ENCODE assay signal across 9 cellular contexts in genomic region chr2:20509766-20510490, GRCh38.
DNase-seq lines count a peak whose midpoint lies in the region; ATAC-seq, FAIRE-seq and TF ChIP-seq lines count a peak whose summit lies in the region.
"Had no signal": no experiment of that assay in that cellular context is flagged by ENCODE, and none has a peak within 500 bp of the region (broad histone marks: within the 10 kb centered on the region; RNA-seq: fewer than 3 reads in every experiment).

No MANE protein-coding gene starts in this region.

- no peaks in the 10 kb centered on the region for H3K9me3 ChIP-seq in HepG2 (ENCODE audit: low read length)
- H3K9me3 ChIP-seq in right lobe of liver: no peaks in the 10 kb centered on the region
- H3K9me3 ChIP-seq in OCI-LY3 (ENCODE audit: insufficient read depth, low read length): no peaks in the 10 kb centered on the region
- H3K9me3 ChIP-seq in uterus: no peaks in the 10 kb centered on the region

- peaks cover 12% of the 10 kb centered on the region for H3K27me3 Mint-ChIP-seq in endothelial cell (ENCODE audit: unreplicated experiment)

- H3K36me3 ChIP-seq in HepG2 (replicated peaks in 1 of 2; ENCODE audit: control insufficient read depth in 1 of 2, insufficient read depth in 2 of 2, low read length in 2 of 2) (no peaks in the 10 kb centered on the region), right lobe of liver (no peaks in the 10 kb centered on the region), OCI-LY3 (replicated peaks; ENCODE audit: low read depth, low read length) (no peaks in the 10 kb centered on the region), uterus (no peaks in the 10 kb centered on the region)

- TF ChIP-seq POLR2A in HepG2 (IDR thresholded peaks at IDR 0.05; ENCODE audit: insufficient read depth in 1 of 2, low read depth in 2 of 2, low read length in 2 of 2) (0 out of 4 replicates have a peak, but pooled peaks of 1 of the 2 experiments have one; percentile 43), right lobe of liver (IDR thresholded peaks at IDR 0.05) (no peak), uterus (IDR thresholded peaks at IDR 0.05) (no peak)

- FAIRE-seq in HepG2 (lab: Jason Lieb, UNC): peak; percentile 80

- H4K20me1 ChIP-seq in HepG2 (ENCODE audit: insufficient read depth, low read length) (no peaks in the 10 kb centered on the region), OCI-LY3 (ENCODE audit: insufficient read depth, low read length) (no peaks in the 10 kb centered on the region)

- H3K79me2 ChIP-seq in HepG2 (ENCODE audit: insufficient read depth, low read length) (no peaks in the 10 kb centered on the region), OCI-LY3 (ENCODE audit: low read length) (no peaks in the 10 kb centered on the region)

- no peak for TF ChIP-seq RAD21 in HepG2 (CRISPR knock-in tag; IDR thresholded peaks at IDR 0.05)

- peaks cover 72% of the 10 kb centered on the region for H3K4me1 ChIP-seq in HepG2 (ENCODE audit: insufficient read depth, low read length)
- H3K4me1 ChIP-seq in right lobe of liver: no peaks in the 10 kb centered on the region
- H3K4me1 ChIP-seq in OCI-LY3 (ENCODE audit: low read length): peaks cover 14% of the 10 kb centered on the region
- H3K4me1 ChIP-seq in uterus: no peaks in the 10 kb centered on the region

- ATAC-seq in HepG2 (peak; percentile 88), right lobe of liver (no peak), HG02759 (IDR thresholded peaks at IDR 0.05; ENCODE audit: unreplicated experiment) (no peak)

- peak overlapping the region; percentile 68 for H3K4me2 ChIP-seq in HepG2 (ENCODE audit: low read depth, low read length)
- H3K4me2 ChIP-seq in OCI-LY3 (ENCODE audit: low read length): peak overlapping the region; percentile 46

- H3K4me1 Mint-ChIP-seq in endothelial cell (ENCODE audit: unreplicated experiment): peaks cover 3% of the 10 kb centered on the region

- TF ChIP-seq CTCF in HepG2 (CRISPR knock-in tag; IDR thresholded peaks at IDR 0.05): no peak
- no peak for TF ChIP-seq CTCF in right lobe of liver (IDR thresholded peaks at IDR 0.05)
- no peak for TF ChIP-seq CTCF in OCI-LY3 (IDR thresholded peaks at IDR 0.05; ENCODE audit: low read depth, low read length)
- TF ChIP-seq CTCF in uterus (IDR thresholded peaks at IDR 0.05): no peak
- no peak for TF ChIP-seq CTCF in endothelial cell (IDR thresholded peaks at IDR 0.05; ENCODE audit: unreplicated experiment)

- intact Hi-C loops in HepG2 (cut with micrococcal nuclease; ENCODE audit: unreplicated experiment) (no loop called here), right lobe of liver (cut with DNase I) (loop anchor here in 1 of 2 donors (10.0 kb wide), 1 partner anchor 45 kb away; no protein-coding TSS in a partner anchor), head of caudate nucleus (cut with DNase I) (loop anchor here (10.0 kb wide), 1 partner anchor 125 kb away; no protein-coding TSS in a partner anchor), uterus (cut with DNase I; ENCODE audit: low total_unique reads) (no loop called here)

- H3K9me3 Mint-ChIP-seq in endothelial cell (ENCODE audit: unreplicated experiment): no peaks in the 10 kb centered on the region

- H3K4me3 Mint-ChIP-seq in endothelial cell (ENCODE audit: unreplicated experiment): no peak overlapping the region

- no TSS peak for BruUV-seq in HepG2 (replicated peaks; lab: Mats Ljungman, UMichigan)

- CTCF ChIA-PET in HepG2 (lab: Yijun Ruan, JAX; ENCODE audit: low intra/inter-chr PET ratio, low total read pairs): no interaction called here

- H3K9ac ChIP-seq in HepG2 (ENCODE audit: insufficient read depth, low read depth, low read length) (peak overlapping the region; percentile 20), OCI-LY3 (ENCODE audit: low read length) (no peak overlapping the region; the same call in 1 of the 2 replicates)

- POLR2A ChIA-PET in HepG2 (lab: Yijun Ruan, JAX): interaction anchor here (0.6 to 7.9 kb wide), 21 partner anchors 10 to 142 kb away, joined by 3 to 74 read pairs (median 9); partner anchors contain the start of gene RHOB

- H3K36me3 Mint-ChIP-seq in endothelial cell (ENCODE audit: low read depth, unreplicated experiment): peaks cover 3% of the 10 kb centered on the region

- no peaks in the 10 kb centered on the region for H3K27me3 ChIP-seq in HepG2 (ENCODE audit: control insufficient read depth in 1 of 2, insufficient read depth in 2 of 2, low read length in 2 of 2)
- H3K27me3 ChIP-seq in right lobe of liver: no peaks in the 10 kb centered on the region
- H3K27me3 ChIP-seq in OCI-LY3 (ENCODE audit: low read depth, low read length): peaks cover 18% of the 10 kb centered on the region
- no peaks in the 10 kb centered on the region for H3K27me3 ChIP-seq in uterus

- H3K27ac Mint-ChIP-seq in endothelial cell (ENCODE audit: unreplicated experiment): no peak overlapping the region

- H3K27ac ChIP-seq in HepG2 (ENCODE audit: extremely low read length, insufficient read depth, low read length): peak overlapping the region; percentile 2
- H3K27ac ChIP-seq in right lobe of liver: no peak overlapping the region
- H3K27ac ChIP-seq in OCI-LY3 (ENCODE audit: low read length): no peak overlapping the region
- no peak overlapping the region for H3K27ac ChIP-seq in uterus

- in situ Hi-C loops in HepG2 (cut with HindIII; ENCODE audit: extremely low pct_ligation_motif_present, low pct_unique_long_range_greater_than_20kb): no loop called here

- 15% methylated on average over 15 of the region's 15 CpGs for WGBS in HepG2 (ENCODE audit: low lambda C conversion rate)
- WGBS in right lobe of liver (ENCODE audit: insufficient coverage, low coverage, low lambda C conversion rate, missing lambda C conversion rate): 82% methylated on average over 13 of the region's 15 CpGs

- H3K4me3 ChIP-seq in HepG2 (replicated peaks in 1 of 3; ENCODE audit: insufficient read depth in 1 of 3, low read depth in 2 of 3, low read length in 3 of 3) (peak overlapping the region in 2 of 3 experiments; percentile 1 to 45; a peak in 3 of 6 replicates), right lobe of liver (no peak overlapping the region), OCI-LY3 (ENCODE audit: low read length) (peak overlapping the region; percentile 37), uterus (no peak overlapping the region)

- peak; percentile 76 for DNase-seq in HepG2 (ENCODE audit: low spot score)
- no peak for DNase-seq in right lobe of liver
- DNase-seq in head of caudate nucleus: peak in 40 of 42 donors; percentile 37 to 93 (median 75)
- DNase-seq in uterus: peak; percentile 69 to 73
- DNase-seq in endothelial cell (ENCODE audit: low spot score): no peak
- DNase-seq in dedifferentiated amniotic fluid mesenchymal stem cell (ENCODE audit: extremely low spot score): no peak
- DNase-seq: DND-41 had no signal

- no peak for TF ChIP-seq EP300 in HepG2 (IDR thresholded peaks at IDR 0.05; ENCODE audit: low read depth in 2 of 2, low read length in 2 of 2)
- TF ChIP-seq EP300 in HepG2 (CRISPR knock-in tag; IDR thresholded peaks at IDR 0.05; ENCODE audit: borderline replicate concordance): no peak

- H2AFZ ChIP-seq in HepG2 (ENCODE audit: low read length) (peak overlapping the region; percentile 24), OCI-LY3 (ENCODE audit: low read depth, low read length) (no peak overlapping the region)

TF ChIP-seq in HepG2, 621 proteins besides CTCF, POLR2A, EP300 and RAD21 (continues in another document):
- 0 out of 2 replicates have a peak, but pooled peaks have one; percentile 17 for TF ChIP-seq ZKSCAN8 (CRISPR knock-in tag; IDR thresholded peaks at IDR 0.05; ENCODE audit: borderline replicate concordance)
- 0 out of 2 replicates have a peak, but pooled peaks have one; percentile 17 for TF ChIP-seq SALL1 (CRISPR knock-in tag; IDR thresholded peaks at IDR 0.05)
- peak; percentile 31; the same call in 1 of the 2 replicates for TF ChIP-seq CEBPG (CRISPR knock-in tag; IDR thresholded peaks at IDR 0.05)
- TF ChIP-seq MEIS1 (CRISPR knock-in tag; IDR thresholded peaks at IDR 0.05; ENCODE audit: borderline replicate concordance): peak; percentile 38; the same call in 1 of the 2 replicates
- TF ChIP-seq FOSL2 (CRISPR knock-in tag; IDR thresholded peaks at IDR 0.05): peak; percentile 22; the same call in 1 of the 2 replicates
- peak; percentile 37; the same call in 1 of the 2 replicates for TF ChIP-seq PATZ1 (CRISPR knock-in tag; IDR thresholded peaks at IDR 0.05)
- TF ChIP-seq RARA (CRISPR knock-in tag; IDR thresholded peaks at IDR 0.05): no peak
- peak; percentile 46 for TF ChIP-seq SAP130 (CRISPR knock-in tag; IDR thresholded peaks at IDR 0.05; ENCODE audit: low read depth)
- TF ChIP-seq MTF1 (CRISPR knock-in tag; IDR thresholded peaks at IDR 0.05): no peak
- peak; percentile 21; the same call in 1 of the 2 replicates for TF ChIP-seq ZNF556 (CRISPR knock-in tag; IDR thresholded peaks at IDR 0.05; ENCODE audit: borderline replicate concordance)
- peak; percentile 91 for TF ChIP-seq ZNF362 (CRISPR knock-in tag; IDR thresholded peaks at IDR 0.05; ENCODE audit: borderline replicate concordance)

Comparison
In these comparisons a context has a peak if more than half of its experiments do, and no peak if none do; other contexts are left out.
1. DNase-seq: peak in HepG2 (single experiment), head of caudate nucleus (40 of 42) and uterus (2 of 2); none in right lobe of liver (0 of 3), endothelial cell (single experiment) and dedifferentiated amniotic fluid mesenchymal stem cell (single experiment).
2. H3K4me3 ChIP-seq: peak in HepG2 (2 of 3) and OCI-LY3 (single experiment); none in right lobe of liver (0 of 3) and uterus (0 of 2).